8 cellular contexts compared by ENCODE assay signal in the genomic region with DNA sequence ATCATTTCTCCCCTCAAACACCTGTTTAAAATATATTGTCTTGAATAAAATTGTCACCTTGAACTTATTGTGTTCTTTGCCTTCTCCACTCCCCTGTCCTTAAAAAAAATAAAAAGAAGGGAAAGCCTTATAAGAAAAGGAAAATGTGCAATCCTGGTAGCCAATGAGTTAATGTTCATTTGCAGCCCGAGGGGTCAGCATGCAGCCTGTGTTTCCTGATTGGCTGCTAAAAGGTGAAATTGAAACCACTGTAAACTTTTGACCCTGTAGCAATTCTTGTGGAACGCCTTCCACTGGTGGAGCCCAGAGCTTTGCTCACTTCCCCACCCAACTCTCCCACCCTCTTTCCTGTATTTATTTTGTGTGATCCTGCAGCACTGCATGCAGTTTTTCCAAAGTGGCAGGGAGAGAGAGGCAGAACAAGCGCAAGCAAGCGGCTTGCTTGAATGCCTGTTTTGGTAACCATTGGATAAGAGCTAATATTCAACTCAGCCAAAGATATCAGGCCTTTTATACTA.
DNase-seq lines count a peak whose midpoint lies in the region; ATAC-seq, FAIRE-seq and TF ChIP-seq lines count a peak whose summit lies in the region.

No MANE protein-coding gene starts in this region.

- H3K4me3 Mint-ChIP-seq in activated T-helper 17 cell treated with anti-CD3 and anti-CD28 coated beads, Interleukin-2, amount 50 U/mL, for 72 hours: peak overlapping the region; percentile 64

- no peak for FAIRE-seq in pancreas (lab: Jason Lieb, UNC)

- H3K27me3 Mint-ChIP-seq in activated T-helper 17 cell treated with anti-CD3 and anti-CD28 coated beads, Interleukin-2, amount 50 U/mL, for 72 hours: no peaks in the 10 kb centered on the region

- H3K27ac ChIP-seq in pancreas: peak overlapping the region in 2 of 4 donors; percentile 48 to 59

- no peaks in the 10 kb centered on the region for H3K9me3 ChIP-seq in pancreas

- 0 to 1% methylated on average over 4 of the region's 4 CpGs for WGBS in pancreas, 2 donors

- no peaks in the 10 kb centered on the region for H3K9me3 Mint-ChIP-seq in activated T-helper 17 cell treated with anti-CD3 and anti-CD28 coated beads, Interleukin-2, amount 50 U/mL, for 72 hours

- ATAC-seq in HG02840 (IDR thresholded peaks at IDR 0.05; ENCODE audit: low FRiP score, unreplicated experiment) (peak; percentile 67), pancreas (peak; percentile 72 to 92 (median 91))
- ATAC-seq in activated T-helper 17 cell treated with anti-CD3 and anti-CD28 coated beads, Interleukin-2, amount 50 U/mL, for 72 hours (replicated peaks): peak; percentile 59

- H3K4me1 Mint-ChIP-seq in activated T-helper 17 cell treated with anti-CD3 and anti-CD28 coated beads, Interleukin-2, amount 50 U/mL, for 72 hours: peaks cover 53% of the 10 kb centered on the region

- TF ChIP-seq CTCF in pancreas (IDR thresholded peaks at IDR 0.05): no peak

- no peaks in the 10 kb centered on the region for H3K27me3 ChIP-seq in pancreas

- peak overlapping the region; percentile 56 for H3K27ac Mint-ChIP-seq in activated T-helper 17 cell treated with anti-CD3 and anti-CD28 coated beads, Interleukin-2, amount 50 U/mL, for 72 hours

- no peak overlapping the region for H3K4me3 ChIP-seq in pancreas

- peaks cover 33% of the 10 kb centered on the region for H3K36me3 Mint-ChIP-seq in activated T-helper 17 cell treated with anti-CD3 and anti-CD28 coated beads, Interleukin-2, amount 50 U/mL, for 72 hours (ENCODE audit: low read depth)

- H3K36me3 ChIP-seq in pancreas: no peaks in the 10 kb centered on the region

- DNase-seq in SIG-M5 treated with dmso at 0.1 percent for 504 hours (lab: John Stamatoyannopoulos, UW; ENCODE audit: unreplicated experiment) (peak; percentile 99), SIG-M5 (lab: John Stamatoyannopoulos, UW) (no peak), NCI-H2227 treated with DMSO at 0.1 percent for 48 hours (lab: John Stamatoyannopoulos, UW) (peak; percentile 89), glomerular endothelial cell (ENCODE audit: extremely low read depth, low read depth, low spot score) (peak; percentile 70), pancreas (peak in 4 of 6 donors; percentile 34 to 58 (median 46)), T-helper 9 cell (no peak)

- H3K4me1 ChIP-seq in pancreas: peaks cover 29 to 50% (median 47%) of the 10 kb centered on the region in 3 donors

- intact Hi-C loops in pancreas (cut with DNase I): no loop called here

Comparison
In these comparisons a context has a peak if more than half of its experiments do, and no peak if none do; other contexts are left out.
1. DNase-seq: peak in SIG-M5 treated with dmso at 0.1 percent for 504 hours (single experiment), NCI-H2227 treated with DMSO at 0.1 percent for 48 hours (single experiment), glomerular endothelial cell (single experiment) and pancreas (4 of 6); none in SIG-M5 (single experiment) and T-helper 9 cell (single experiment).
2. Peak in every context shown above with its lines, with median percentiles within 50 percentile points of each other: ATAC-seq.